ENCODE assay signal across 11 cellular contexts in genomic region chrX:109704563-109704962, GRCh38. TPM values are rescaled to one million over a fixed set of nuclear protein-coding genes. Genes with fewer than 3 reads are reported as not detected.
DNase-seq lines count a peak whose midpoint lies in the region; ATAC-seq and TF ChIP-seq lines count a peak whose summit lies in the region.
"Had no signal": no experiment of that assay in that cellular context is flagged by ENCODE, and none has a peak within 500 bp of the region (broad histone marks: within the 10 kb centered on the region; RNA-seq: fewer than 3 reads in every experiment).

No MANE protein-coding gene starts in this region.

- ATAC-seq in GM18505 (IDR thresholded peaks at IDR 0.05; ENCODE audit: unreplicated experiment), result peak; percentile 83
- peak; percentile 71 for ATAC-seq in GM19438 (IDR thresholded peaks at IDR 0.05; ENCODE audit: low read depth, unreplicated experiment)
- peak; percentile 66 for ATAC-seq in HG02884 (IDR thresholded peaks at IDR 0.05; ENCODE audit: unreplicated experiment)
- ATAC-seq in HG03571 (IDR thresholded peaks at IDR 0.05; ENCODE audit: unreplicated experiment), result peak; percentile 64
- ATAC-seq in left ventricle myocardium superior, result no peak

- no peak for TF ChIP-seq POLR2A in GM18505 (IDR thresholded peaks at IDR 0.05; ENCODE audit: borderline replicate concordance, extremely low read depth, insufficient read depth, insufficient read length)

- intact Hi-C loops in left ventricle myocardium superior (cut with micrococcal nuclease), result no loop called here

- DNase-seq in left ventricle myocardium superior (no peak), DMS79 treated with DMSO at 0.1 percent for 48 hours (lab: John Stamatoyannopoulos, UW) (no peak), activated gamma-delta T cell treated with Interleukin-2 at 50 U/mL for 16 hours (no peak), MV-4-11 (lab: John Stamatoyannopoulos, UW) (no peak)
- DNase-seq: endodermal cell, NCI-H1417 treated with DMSO at 0.1 percent for 48 hours, WERI-Rb-1 had no signal

RNA-seq across cellular contexts. Expression of gene ACSL4, which starts 28.5 kb away (rescaled TPM):
- 33.0 TPM for total RNA-seq in left ventricle myocardium superior
